Comparison of ENCODE assay signal across 24 cellular contexts in genomic region chr1:172605641-172606040, GRCh38. TPM values are rescaled to one million over a fixed set of nuclear protein-coding genes. Genes with fewer than 3 reads are reported as not detected.
"Had no signal": no experiment of that assay in that cellular context is flagged by ENCODE, and none has a peak within 500 bp of the region (broad histone marks: within the 10 kb centered on the region; RNA-seq: fewer than 3 reads in every experiment).

No MANE protein-coding gene starts in this region.

- DNase-seq: IMR-90, MV-4-11, NCI-H1048, NCI-H1105, NCI-H1417, NCI-H146, NCI-H1694 treated with DMSO at 0.1 percent for 48 hours, NCI-H2029, NCI-H2081 treated with DMSO at 0.1 percent for 48 hours, NCI-H2171, NCI-H226, NCI-H446, NCI-H510A, NCI-H524 treated with DMSO at 0.1 percent for 48 hours, NCI-H69, NCI-H774, Right ventricle myocardium superior, RPMI8226, SIG-M5 had no signal

- H3K4me3 ChIP-seq: SJSA1, SK-N-MC had no signal

- H3K27ac ChIP-seq: KMS-11, SJSA1, SK-N-MC had no signal

- H3K27me3 ChIP-seq: SJSA1 had no signal

- H3K9me3 ChIP-seq: SJSA1 had no signal

- H3K9ac ChIP-seq: KMS-11 had no signal

- H3K4me2 ChIP-seq: KMS-11 had no signal

RNA-seq across cellular contexts. Expression of gene FASLG, which starts 53.3 kb away (rescaled TPM):
- total RNA-seq: HT-29, MCF 10A, Right ventricle myocardium superior, SJSA1 had no signal
